Comparison of ENCODE assay signal across 1 cellular context in the genomic region with DNA sequence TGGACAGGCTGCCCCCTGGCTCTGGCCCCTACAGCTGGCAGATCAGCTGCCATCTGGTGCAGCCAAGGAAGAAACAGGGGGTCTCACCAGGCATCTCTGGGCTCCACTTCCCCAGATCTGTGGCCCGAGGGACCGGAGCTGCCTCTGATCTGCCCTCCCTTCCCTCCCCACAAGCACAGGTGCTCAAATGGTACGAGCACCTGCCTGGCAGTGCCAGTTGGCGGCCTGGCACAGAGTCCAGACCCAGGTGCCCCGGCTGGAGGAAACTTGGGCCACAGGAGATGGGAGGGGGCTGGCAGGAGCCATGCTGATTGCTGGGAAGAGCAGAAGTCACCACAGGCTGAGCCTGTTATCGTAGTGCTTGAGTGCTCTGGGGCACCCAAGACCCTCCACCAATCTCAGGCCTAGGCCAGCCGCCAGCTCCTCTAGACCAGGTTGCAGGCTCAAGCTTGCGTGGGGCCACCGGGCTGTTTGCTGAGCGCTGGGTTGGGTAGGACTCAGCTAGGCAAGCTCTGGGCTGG.
TF ChIP-seq lines count a peak whose summit lies in the region.

No MANE protein-coding gene starts in this region.

TF ChIP-seq in A549, 52 proteins besides CTCF, POLR2A, EP300 and RAD21 (continued from another document):
- TF ChIP-seq, protein P1, sequence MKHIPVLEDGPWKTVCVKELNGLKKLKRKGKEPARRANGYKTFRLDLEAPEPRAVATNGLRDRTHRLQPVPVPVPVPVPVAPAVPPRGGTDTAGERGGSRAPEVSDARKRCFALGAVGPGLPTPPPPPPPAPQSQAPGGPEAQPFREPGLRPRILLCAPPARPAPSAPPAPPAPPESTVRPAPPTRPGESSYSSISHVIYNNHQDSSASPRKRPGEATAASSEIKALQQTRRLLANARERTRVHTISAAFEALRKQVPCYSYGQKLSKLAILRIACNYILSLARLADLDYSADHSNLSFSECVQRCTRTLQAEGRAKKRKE (CRISPR knock-in tag; IDR thresholded peaks at IDR 0.05; ENCODE audit: low read depth): no peak
- TF ChIP-seq RARB (CRISPR knock-in tag; IDR thresholded peaks at IDR 0.05): no peak
- no peak for TF ChIP-seq CEBPB (IDR thresholded peaks at IDR 0.05)
TF ChIP-seq in A549: peak in this region for 0.
